In genomic region chr9:95003694-95004451, GRCh38 we compare ENCODE assay signal across 8 cellular contexts.
DNase-seq lines count a peak whose midpoint lies in the region; ATAC-seq, FAIRE-seq and TF ChIP-seq lines count a peak whose summit lies in the region.

No MANE protein-coding gene starts in this region.

- TF ChIP-seq CTCF in HFFc6 (IDR thresholded peaks at IDR 0.05), result peak; percentile 34
- TF ChIP-seq CTCF in left lung (IDR thresholded peaks at IDR 0.05), result no peak
- TF ChIP-seq CTCF in stomach (IDR thresholded peaks at IDR 0.05), result peak in 2 of 7 experiments; percentile 16 to 28

- peak; percentile 57 for FAIRE-seq in colon (lab: Jason Lieb, UNC)

- peak; percentile 58 for ATAC-seq in left lung

- peaks cover 37% of the 10 kb centered on the region for H3K36me3 Mint-ChIP-seq in HFFc6 (ENCODE audit: low read depth)

- no peaks in the 10 kb centered on the region for H3K9me3 Mint-ChIP-seq in HFFc6

- H3K4me1 Mint-ChIP-seq in HFFc6 (ENCODE audit: low read depth), result peaks cover 59% of the 10 kb centered on the region

- H3K36me3 ChIP-seq in left lung (no peaks in the 10 kb centered on the region), stomach (peaks cover 0 to 5% (median 0%) of the 10 kb centered on the region in 4 donors)

- H3K9me3 ChIP-seq in left lung (no peaks in the 10 kb centered on the region), stomach (no peaks in the 10 kb centered on the region)

- H3K27ac ChIP-seq in left lung (peak overlapping the region; percentile 94 to 99), stomach (peak overlapping the region; percentile 95 to 100 (median 99))

- TF ChIP-seq EP300 in stomach (IDR thresholded peaks at IDR 0.05), result no peak

- DNase-seq in NCI-H2107 treated with DMSO at 0.1 percent for 48 hours (lab: John Stamatoyannopoulos, UW; ENCODE audit: unreplicated experiment) (peak; percentile 31), NCI-H2107 (lab: John Stamatoyannopoulos, UW) (no peak), HFFc6 (peak; percentile 50), RPMI7951 (ENCODE audit: low read depth) (peak; percentile 61), left lung (peak; percentile 63 to 83), stomach (peak; percentile 60), UCSD-AML1 (lab: John Stamatoyannopoulos, UW; ENCODE audit: unreplicated experiment) (no peak)

- peak overlapping the region; percentile 93 for H3K4me3 Mint-ChIP-seq in HFFc6

- intact Hi-C loops in left lung (cut with DNase I), result no loop called here
- intact Hi-C loops in stomach (cut with DNase I; ENCODE audit: low total_unique reads), result no loop called here

- peaks cover 0 to 40% of the 10 kb centered on the region in 2 donors for H3K27me3 ChIP-seq in left lung
- H3K27me3 ChIP-seq in stomach, result peaks cover 0 to 7% (median 0%) of the 10 kb centered on the region in 3 donors

- H3K27me3 Mint-ChIP-seq in HFFc6 (ENCODE audit: insufficient read depth), result peaks cover 2% of the 10 kb centered on the region

- 6 to 9% (median 8%) methylated on average over 22 of the region's 22 CpGs for WGBS in stomach, 5 donors

- peak overlapping the region; percentile 93 for H3K27ac Mint-ChIP-seq in HFFc6

- H3K4me1 ChIP-seq in left lung (peaks cover 3 to 12% of the 10 kb centered on the region in 2 donors), stomach (peaks cover 21 to 45% (median 32%) of the 10 kb centered on the region in 4 donors)

- TF ChIP-seq POLR2A in stomach (IDR thresholded peaks at IDR 0.05), result no peak

- H3K4me3 ChIP-seq in left lung (peak overlapping the region; percentile 54 to 60), stomach (peak overlapping the region; percentile 63 to 83 (median 72))

Comparison
In these comparisons a context has a peak if more than half of its experiments do, and no peak if none do; other contexts are left out.
1. DNase-seq: peak in NCI-H2107 treated with DMSO at 0.1 percent for 48 hours (single experiment), HFFc6 (single experiment), RPMI7951 (single experiment), left lung (2 of 2) and stomach (single experiment); none in NCI-H2107 (single experiment) and UCSD-AML1 (single experiment).